1 cellular context compared by ENCODE assay signal in genomic region chr17:60435244-60436170, GRCh38.
TF ChIP-seq lines count a peak whose summit lies in the region.

No MANE protein-coding gene starts in this region.

TF ChIP-seq in HepG2, 621 proteins besides CTCF, POLR2A, EP300 and RAD21 (continued from another document and continues in another):
- TF ChIP-seq ZNF468 (CRISPR knock-in tag; IDR thresholded peaks at IDR 0.05) (no peak), TIGD3 (CRISPR knock-in tag; IDR thresholded peaks at IDR 0.05; ENCODE audit: borderline replicate concordance) (no peak), ATM (IDR thresholded peaks at IDR 0.05; ENCODE audit: borderline replicate concordance) (no peak), ZNF550 (CRISPR knock-in tag; IDR thresholded peaks at IDR 0.05; ENCODE audit: borderline replicate concordance) (no peak), KDM2A (CRISPR knock-in tag; IDR thresholded peaks at IDR 0.05; ENCODE audit: borderline replicate concordance, low read depth) (peak; percentile 38; the same call in 1 of the 2 replicates), TGIF2 (CRISPR knock-in tag; IDR thresholded peaks at IDR 0.05) (peak; percentile 66; the same call in 1 of the 2 replicates), SIN3B (IDR thresholded peaks at IDR 0.05; ENCODE audit: low read length) (peak; percentile 57; the same call in 1 of the 2 replicates), TFE3 (CRISPR knock-in tag; IDR thresholded peaks at IDR 0.05) (0 out of 2 replicates have a peak, but pooled peaks have one; percentile 34), ZBTB26 (CRISPR knock-in tag; IDR thresholded peaks at IDR 0.05; ENCODE audit: borderline replicate concordance) (0 out of 2 replicates have a peak, but pooled peaks have one; percentile 49), PPARG (CRISPR knock-in tag; conservative IDR thresholded peaks at IDR 0.05) (0 out of 2 replicates have a peak, but pooled peaks have one; percentile 50), REXO4 (CRISPR knock-in tag; IDR thresholded peaks at IDR 0.05; ENCODE audit: borderline replicate concordance) (no peak), EED (CRISPR knock-in tag; IDR thresholded peaks at IDR 0.05) (0 out of 2 replicates have a peak, but pooled peaks have one; percentile 26), PRDM15 (CRISPR knock-in tag; IDR thresholded peaks at IDR 0.05) (no peak), TBL1XR1 (IDR thresholded peaks at IDR 0.05; ENCODE audit: borderline replicate concordance, low read length, partially characterized antibody) (peak; percentile 36), ZKSCAN5 (CRISPR knock-in tag; IDR thresholded peaks at IDR 0.05) (peak; percentile 82), MED13 (CRISPR knock-in tag; IDR thresholded peaks at IDR 0.05) (no peak), ZSCAN30 (CRISPR knock-in tag; IDR thresholded peaks at IDR 0.05) (no peak), HNRNPUL1 (IDR thresholded peaks at IDR 0.05; ENCODE audit: low read depth, low read length) (no peak), ZBTB43 (CRISPR knock-in tag; conservative IDR thresholded peaks at IDR 0.05) (no peak), ZNF33A (CRISPR knock-in tag; IDR thresholded peaks at IDR 0.05; ENCODE audit: borderline replicate concordance) (no peak), NRL (CRISPR knock-in tag; IDR thresholded peaks at IDR 0.05; ENCODE audit: borderline replicate concordance) (no peak), SSRP1 (CRISPR knock-in tag; IDR thresholded peaks at IDR 0.05) (0 out of 2 replicates have a peak, but pooled peaks have one; percentile 55), SOX5 (CRISPR knock-in tag; IDR thresholded peaks at IDR 0.05; ENCODE audit: borderline replicate concordance) (0 out of 2 replicates have a peak, but pooled peaks have one; percentile 26), FOXA1 (IDR thresholded peaks at IDR 0.05) (no peak), FOXA1 (CRISPR knock-in tag; IDR thresholded peaks at IDR 0.05) (peak; percentile 23; the same call in 1 of the 2 replicates), SMC3 (IDR thresholded peaks at IDR 0.05; ENCODE audit: low read length) (peak; percentile 93), HDAC2 (CRISPR knock-in tag; IDR thresholded peaks at IDR 0.05) (peak; percentile 15; the same call in 1 of the 2 replicates), U2AF2 (IDR thresholded peaks at IDR 0.05; ENCODE audit: low read depth, low read length) (no peak), ISL2 (CRISPR knock-in tag; IDR thresholded peaks at IDR 0.05) (no peak), XRCC5 (optimal IDR thresholded peaks at IDR 0.05; ENCODE audit: low read length) (peak; percentile 47), HMG20B (CRISPR knock-in tag; conservative IDR thresholded peaks at IDR 0.05) (no peak), ERF (CRISPR knock-in tag; IDR thresholded peaks at IDR 0.05) (peak; percentile 33; the same call in 1 of the 2 replicates), ZBTB14 (CRISPR knock-in tag; IDR thresholded peaks at IDR 0.05) (no peak), CBX2 (IDR thresholded peaks at IDR 0.05; ENCODE audit: low read depth, low read length) (no peak), CBX2 (CRISPR knock-in tag; IDR thresholded peaks at IDR 0.05; ENCODE audit: low read depth) (no peak)
- TF ChIP-seq, protein P1, sequence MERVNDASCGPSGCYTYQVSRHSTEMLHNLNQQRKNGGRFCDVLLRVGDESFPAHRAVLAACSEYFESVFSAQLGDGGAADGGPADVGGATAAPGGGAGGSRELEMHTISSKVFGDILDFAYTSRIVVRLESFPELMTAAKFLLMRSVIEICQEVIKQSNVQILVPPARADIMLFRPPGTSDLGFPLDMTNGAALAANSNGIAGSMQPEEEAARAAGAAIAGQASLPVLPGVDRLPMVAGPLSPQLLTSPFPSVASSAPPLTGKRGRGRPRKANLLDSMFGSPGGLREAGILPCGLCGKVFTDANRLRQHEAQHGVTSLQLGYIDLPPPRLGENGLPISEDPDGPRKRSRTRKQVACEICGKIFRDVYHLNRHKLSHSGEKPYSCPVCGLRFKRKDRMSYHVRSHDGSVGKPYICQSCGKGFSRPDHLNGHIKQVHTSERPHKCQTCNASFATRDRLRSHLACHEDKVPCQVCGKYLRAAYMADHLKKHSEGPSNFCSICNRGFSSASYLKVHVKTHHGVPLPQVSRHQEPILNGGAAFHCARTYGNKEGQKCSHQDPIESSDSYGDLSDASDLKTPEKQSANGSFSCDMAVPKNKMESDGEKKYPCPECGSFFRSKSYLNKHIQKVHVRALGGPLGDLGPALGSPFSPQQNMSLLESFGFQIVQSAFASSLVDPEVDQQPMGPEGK (CRISPR knock-in tag; IDR thresholded peaks at IDR 0.05), result 0 out of 2 replicates have a peak, but pooled peaks have one; percentile 33
- TF ChIP-seq, protein P2, sequence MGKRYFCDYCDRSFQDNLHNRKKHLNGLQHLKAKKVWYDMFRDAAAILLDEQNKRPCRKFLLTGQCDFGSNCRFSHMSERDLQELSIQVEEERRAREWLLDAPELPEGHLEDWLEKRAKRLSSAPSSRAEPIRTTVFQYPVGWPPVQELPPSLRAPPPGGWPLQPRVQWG (CRISPR knock-in tag; IDR thresholded peaks at IDR 0.05; ENCODE audit: borderline replicate concordance, low read depth), result no peak
- TF ChIP-seq, protein P3, sequence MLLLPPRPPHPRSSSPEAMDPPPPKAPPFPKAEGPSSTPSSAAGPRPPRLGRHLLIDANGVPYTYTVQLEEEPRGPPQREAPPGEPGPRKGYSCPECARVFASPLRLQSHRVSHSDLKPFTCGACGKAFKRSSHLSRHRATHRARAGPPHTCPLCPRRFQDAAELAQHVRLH (CRISPR knock-in tag; IDR thresholded peaks at IDR 0.05; ENCODE audit: borderline replicate concordance, low read depth), result peak; percentile 70; the same call in 1 of the 2 replicates
- TF ChIP-seq, protein P4, sequence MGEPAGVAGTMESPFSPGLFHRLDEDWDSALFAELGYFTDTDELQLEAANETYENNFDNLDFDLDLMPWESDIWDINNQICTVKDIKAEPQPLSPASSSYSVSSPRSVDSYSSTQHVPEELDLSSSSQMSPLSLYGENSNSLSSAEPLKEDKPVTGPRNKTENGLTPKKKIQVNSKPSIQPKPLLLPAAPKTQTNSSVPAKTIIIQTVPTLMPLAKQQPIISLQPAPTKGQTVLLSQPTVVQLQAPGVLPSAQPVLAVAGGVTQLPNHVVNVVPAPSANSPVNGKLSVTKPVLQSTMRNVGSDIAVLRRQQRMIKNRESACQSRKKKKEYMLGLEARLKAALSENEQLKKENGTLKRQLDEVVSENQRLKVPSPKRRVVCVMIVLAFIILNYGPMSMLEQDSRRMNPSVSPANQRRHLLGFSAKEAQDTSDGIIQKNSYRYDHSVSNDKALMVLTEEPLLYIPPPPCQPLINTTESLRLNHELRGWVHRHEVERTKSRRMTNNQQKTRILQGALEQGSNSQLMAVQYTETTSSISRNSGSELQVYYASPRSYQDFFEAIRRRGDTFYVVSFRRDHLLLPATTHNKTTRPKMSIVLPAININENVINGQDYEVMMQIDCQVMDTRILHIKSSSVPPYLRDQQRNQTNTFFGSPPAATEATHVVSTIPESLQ (CRISPR knock-in tag; conservative IDR thresholded peaks at IDR 0.05), result 0 out of 2 replicates have a peak, but pooled peaks have one; percentile 46
- TF ChIP-seq, protein P5, sequence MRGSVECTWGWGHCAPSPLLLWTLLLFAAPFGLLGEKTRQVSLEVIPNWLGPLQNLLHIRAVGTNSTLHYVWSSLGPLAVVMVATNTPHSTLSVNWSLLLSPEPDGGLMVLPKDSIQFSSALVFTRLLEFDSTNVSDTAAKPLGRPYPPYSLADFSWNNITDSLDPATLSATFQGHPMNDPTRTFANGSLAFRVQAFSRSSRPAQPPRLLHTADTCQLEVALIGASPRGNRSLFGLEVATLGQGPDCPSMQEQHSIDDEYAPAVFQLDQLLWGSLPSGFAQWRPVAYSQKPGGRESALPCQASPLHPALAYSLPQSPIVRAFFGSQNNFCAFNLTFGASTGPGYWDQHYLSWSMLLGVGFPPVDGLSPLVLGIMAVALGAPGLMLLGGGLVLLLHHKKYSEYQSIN (CRISPR knock-in tag; IDR thresholded peaks at IDR 0.05; ENCODE audit: borderline replicate concordance), result no peak
- TF ChIP-seq, protein P6, sequence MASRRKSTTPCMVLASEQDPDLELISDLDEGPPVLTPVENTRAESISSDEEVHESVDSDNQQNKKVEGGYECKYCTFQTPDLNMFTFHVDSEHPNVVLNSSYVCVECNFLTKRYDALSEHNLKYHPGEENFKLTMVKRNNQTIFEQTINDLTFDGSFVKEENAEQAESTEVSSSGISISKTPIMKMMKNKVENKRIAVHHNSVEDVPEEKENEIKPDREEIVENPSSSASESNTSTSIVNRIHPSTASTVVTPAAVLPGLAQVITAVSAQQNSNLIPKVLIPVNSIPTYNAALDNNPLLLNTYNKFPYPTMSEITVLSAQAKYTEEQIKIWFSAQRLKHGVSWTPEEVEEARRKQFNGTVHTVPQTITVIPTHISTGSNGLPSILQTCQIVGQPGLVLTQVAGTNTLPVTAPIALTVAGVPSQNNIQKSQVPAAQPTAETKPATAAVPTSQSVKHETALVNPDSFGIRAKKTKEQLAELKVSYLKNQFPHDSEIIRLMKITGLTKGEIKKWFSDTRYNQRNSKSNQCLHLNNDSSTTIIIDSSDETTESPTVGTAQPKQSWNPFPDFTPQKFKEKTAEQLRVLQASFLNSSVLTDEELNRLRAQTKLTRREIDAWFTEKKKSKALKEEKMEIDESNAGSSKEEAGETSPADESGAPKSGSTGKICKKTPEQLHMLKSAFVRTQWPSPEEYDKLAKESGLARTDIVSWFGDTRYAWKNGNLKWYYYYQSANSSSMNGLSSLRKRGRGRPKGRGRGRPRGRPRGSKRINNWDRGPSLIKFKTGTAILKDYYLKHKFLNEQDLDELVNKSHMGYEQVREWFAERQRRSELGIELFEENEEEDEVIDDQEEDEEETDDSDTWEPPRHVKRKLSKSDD (CRISPR knock-in tag; IDR thresholded peaks at IDR 0.05; ENCODE audit: low read depth), result no peak
